ENCODE assay signal across 10 cellular contexts in the genomic region with DNA sequence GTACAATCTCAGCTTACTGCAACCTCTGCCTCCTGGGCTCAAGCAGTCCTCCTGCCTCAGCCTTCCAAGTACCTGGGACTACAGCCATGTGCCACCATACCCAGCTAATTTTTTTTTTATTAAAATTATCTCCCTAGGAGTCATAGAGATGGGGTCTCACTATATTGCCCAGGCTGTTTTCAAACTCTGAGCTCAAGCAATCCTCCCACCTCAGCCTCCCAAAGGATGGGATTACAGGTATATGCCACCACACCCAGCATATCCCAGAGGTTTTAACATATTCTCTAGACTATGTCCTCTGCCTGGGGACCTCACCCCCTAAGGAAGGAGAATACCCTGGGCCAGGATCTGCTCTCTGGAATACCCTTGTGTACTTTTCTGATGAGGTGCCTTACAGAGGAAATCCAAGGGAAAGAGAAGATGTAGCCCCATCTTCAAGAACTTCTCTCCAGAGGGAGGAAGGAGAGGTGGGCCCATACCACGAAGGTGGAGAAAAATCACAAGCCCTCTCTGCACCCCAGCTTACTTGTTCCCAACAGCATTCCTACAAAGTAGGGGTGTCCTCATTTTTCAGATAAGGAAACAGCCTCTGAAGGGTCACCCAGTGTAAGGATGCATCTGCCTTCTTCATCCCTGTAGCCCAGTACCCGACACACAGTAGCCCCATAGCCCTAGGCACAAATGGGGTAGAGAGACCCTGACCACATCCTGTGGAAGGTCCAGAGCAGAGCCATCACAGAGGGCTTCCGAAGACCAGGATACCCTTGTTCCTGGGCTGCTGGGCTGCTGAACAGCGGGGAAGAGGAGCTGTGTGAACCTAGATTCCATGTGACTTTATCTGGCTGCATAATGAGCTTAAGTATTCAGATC.
DNase-seq lines count a peak whose midpoint lies in the region; ATAC-seq and TF ChIP-seq lines count a peak whose summit lies in the region.
"Had no signal": no experiment of that assay in that cellular context is flagged by ENCODE, and none has a peak within 500 bp of the region (broad histone marks: within the 10 kb centered on the region; RNA-seq: fewer than 3 reads in every experiment).

No MANE protein-coding gene starts in this region.

- TF ChIP-seq POLR2A in Peyer's patch (IDR thresholded peaks at IDR 0.05), result no peak
- no peak for TF ChIP-seq POLR2A in right lobe of liver (IDR thresholded peaks at IDR 0.05)

- H3K4me1 ChIP-seq in A673 (ENCODE audit: insufficient read depth, low read length, poor library complexity, severe bottlenecking), result peaks cover 30% of the 10 kb centered on the region
- H3K4me1 ChIP-seq in Peyer's patch, result peaks cover 0 to 51% (median 22%) of the 10 kb centered on the region in 4 donors
- peaks cover 0 to 35% (median 7%) of the 10 kb centered on the region in 4 donors for H3K4me1 ChIP-seq in right lobe of liver

- H3K36me3 ChIP-seq in A673 (ENCODE audit: insufficient read depth, low read length, poor library complexity, severe bottlenecking) (no peaks in the 10 kb centered on the region), Peyer's patch (no peaks in the 10 kb centered on the region), right lobe of liver (no peaks in the 10 kb centered on the region)

- WGBS in right lobe of liver (ENCODE audit: insufficient coverage, low coverage, low lambda C conversion rate, missing lambda C conversion rate), result 48% methylated on average over 3 of the region's 4 CpGs

- CTCF ChIA-PET in A673 (lab: Charles Lee), result interaction anchor here (0.6 to 0.9 kb wide), 2 partner anchors 35 to 141 kb away, joined by 3 read pairs; no protein-coding TSS in a partner anchor

- intact Hi-C loops in A673 (cut with micrococcal nuclease; ENCODE audit: unreplicated experiment), result loop anchor here (1.0 to 5.0 kb wide), 2 partner anchors 32 to 153 kb away; partner anchors contain the start of gene SOCS1
- intact Hi-C loops in right lobe of liver (cut with DNase I), result no loop called here
- intact Hi-C loops in left colon (cut with DNase I, micrococcal nuclease), result no loop called here

- peak overlapping the region; percentile 70 for H3K27ac ChIP-seq in A673 (ENCODE audit: low read depth, low read length, poor library complexity, severe bottlenecking)
- H3K27ac ChIP-seq in Peyer's patch, result peak overlapping the region in 3 of 4 donors; percentile 20 to 67 (median 64)
- peak overlapping the region; percentile 20 to 55 (median 36) for H3K27ac ChIP-seq in right lobe of liver

- H3K4me3 ChIP-seq in A673 (ENCODE audit: low read depth, low read length, poor library complexity, severe bottlenecking) (no peak overlapping the region), Peyer's patch (no peak overlapping the region), right lobe of liver (no peak overlapping the region)

- POLR2A ChIA-PET in A673 (lab: Charles Lee; ENCODE audit: low non-redundant PET), result no interaction called here

- no peak for TF ChIP-seq CTCF in A673 (conservative IDR thresholded peaks at IDR 0.05; ENCODE audit: low read depth, low read length)
- no peak for TF ChIP-seq CTCF in Peyer's patch (IDR thresholded peaks at IDR 0.05)
- TF ChIP-seq CTCF in right lobe of liver (IDR thresholded peaks at IDR 0.05), result no peak

- DNase-seq in A673 (ENCODE audit: low spot score), result no peak
- peak in 1 of 3 donors; percentile 43 for DNase-seq in Peyer's patch
- no peak for DNase-seq in right lobe of liver
- DNase-seq in left colon, result no peak
- no peak for DNase-seq in globus pallidus (ENCODE audit: low spot score)
- DNase-seq in KG1 (lab: John Stamatoyannopoulos, UW), result no peak
- DNase-seq: central memory CD4-positive, alpha-beta T cell; midbrain had no signal

- H3K27me3 ChIP-seq in A673 (replicated peaks; ENCODE audit: insufficient read depth, low read depth, low read length, poor library complexity) (no peaks in the 10 kb centered on the region), Peyer's patch (no peaks in the 10 kb centered on the region), right lobe of liver (no peaks in the 10 kb centered on the region)

- BruUV-seq in A673 (replicated peaks; lab: Mats Ljungman, UMichigan), result no TSS peak

- H3K9me3 ChIP-seq in A673 (ENCODE audit: low read depth, low read length, poor library complexity, severe bottlenecking) (no peaks in the 10 kb centered on the region), Peyer's patch (no peaks in the 10 kb centered on the region), right lobe of liver (no peaks in the 10 kb centered on the region)

- ATAC-seq in GM19463 (IDR thresholded peaks at IDR 0.05; ENCODE audit: unreplicated experiment), result peak; percentile 10
- ATAC-seq in right lobe of liver, result no peak
- ATAC-seq in HG02763 (IDR thresholded peaks at IDR 0.05; ENCODE audit: unreplicated experiment), result no peak
- no peak for ATAC-seq in left colon
